In genomic region chr20:36579996-36580545, GRCh38 we compare ENCODE assay signal across 11 cellular contexts. TPM values are rescaled to one million over a fixed set of nuclear protein-coding genes. Genes with fewer than 3 reads are reported as not detected.
DNase-seq lines count a peak whose midpoint lies in the region; ATAC-seq and TF ChIP-seq lines count a peak whose summit lies in the region.
"Had no signal": no experiment of that assay in that cellular context is flagged by ENCODE, and none has a peak within 500 bp of the region (broad histone marks: within the 10 kb centered on the region; RNA-seq: fewer than 3 reads in every experiment).

No MANE protein-coding gene starts in this region.

- H3K27me3 ChIP-seq in esophagus muscularis mucosa (no peaks in the 10 kb centered on the region), WERI-Rb-1 (ENCODE audit: insufficient read depth, low read depth, severe bottlenecking) (no peaks in the 10 kb centered on the region)

- H3K36me3 ChIP-seq in esophagus muscularis mucosa (peaks cover 12 to 62% (median 45%) of the 10 kb centered on the region in 4 donors), WERI-Rb-1 (peaks cover 48% of the 10 kb centered on the region)

- peaks cover 11 to 21% (median 15%) of the 10 kb centered on the region in 4 donors for H3K4me1 ChIP-seq in esophagus muscularis mucosa

- intact Hi-C loops in activated naive CD4-positive, alpha-beta T cell treated with anti-CD3 and anti-CD28 coated beads for 36 hours (cut with micrococcal nuclease): no loop called here
- intact Hi-C loops in esophagus muscularis mucosa (cut with DNase I): no loop called here

- H3K4me1 Mint-ChIP-seq in activated naive CD4-positive, alpha-beta T cell treated with anti-CD3 and anti-CD28 coated beads for 36 hours (ENCODE audit: low read depth): peaks cover 33% of the 10 kb centered on the region
- H3K4me1 Mint-ChIP-seq in activated CD4-positive, alpha-beta memory T cell treated with anti-CD3 and anti-CD28 coated beads, Interleukin-2, amount 10 ng/mL, durations not matched to agents 7 days and 5 days: peaks cover 44% of the 10 kb centered on the region
- H3K4me1 Mint-ChIP-seq in stimulated activated naive B cell treated with anti-CD40 and anti-IgM and Interleukin-4, amounts not matched to agents 10 μg/mL and 1 μg/mL and 100 μg/mL, for 72 hours: peaks cover 20 to 21% of the 10 kb centered on the region in 2 donors

- ATAC-seq in stimulated activated naive B cell treated with anti-CD40 and anti-IgM and Interleukin-4, amounts not matched to agents 10 μg/mL and 1 μg/mL and 100 μg/mL, for 72 hours (replicated peaks): no peak
- ATAC-seq in HG03280 (IDR thresholded peaks at IDR 0.05; ENCODE audit: unreplicated experiment): no peak
- ATAC-seq: left ventricle myocardium superior had no signal

- CTCF ChIA-PET in activated naive CD4-positive, alpha-beta T cell treated with anti-CD3 and anti-CD28 coated beads for 36 hours (lab: Charles Lee): no interaction called here
- CTCF ChIA-PET in activated CD4-positive, alpha-beta memory T cell treated with anti-CD3 and anti-CD28 coated beads, Interleukin-2, amount 10 ng/mL, durations not matched to agents 7 days and 5 days (lab: Charles Lee): interaction anchor here (1.1 kb wide), 1 partner anchor 25 kb away, joined by 3 read pairs; no protein-coding TSS in a partner anchor

- H3K27ac ChIP-seq in esophagus muscularis mucosa (replicated peaks in 1 of 4) (no peak overlapping the region), WERI-Rb-1 (no peak overlapping the region)

- H3K9me3 Mint-ChIP-seq in activated naive CD4-positive, alpha-beta T cell treated with anti-CD3 and anti-CD28 coated beads for 36 hours: no peaks in the 10 kb centered on the region
- H3K9me3 Mint-ChIP-seq in activated CD4-positive, alpha-beta memory T cell treated with anti-CD3 and anti-CD28 coated beads, Interleukin-2, amount 10 ng/mL, durations not matched to agents 7 days and 5 days: no peaks in the 10 kb centered on the region
- no peaks in the 10 kb centered on the region for H3K9me3 Mint-ChIP-seq in stimulated activated naive B cell treated with anti-CD40 and anti-IgM and Interleukin-4, amounts not matched to agents 10 μg/mL and 1 μg/mL and 100 μg/mL, for 72 hours

- H3K4me3 ChIP-seq in esophagus muscularis mucosa (no peak overlapping the region), WERI-Rb-1 (ENCODE audit: low read depth, low read length) (no peak overlapping the region)

- no peak overlapping the region for H3K4me3 Mint-ChIP-seq in activated naive CD4-positive, alpha-beta T cell treated with anti-CD3 and anti-CD28 coated beads for 36 hours
- no peak overlapping the region for H3K4me3 Mint-ChIP-seq in activated CD4-positive, alpha-beta memory T cell treated with anti-CD3 and anti-CD28 coated beads, Interleukin-2, amount 10 ng/mL, durations not matched to agents 7 days and 5 days
- no peak overlapping the region for H3K4me3 Mint-ChIP-seq in stimulated activated naive B cell treated with anti-CD40 and anti-IgM and Interleukin-4, amounts not matched to agents 10 μg/mL and 1 μg/mL and 100 μg/mL, for 72 hours

- POLR2A ChIA-PET in activated CD4-positive, alpha-beta memory T cell treated with anti-CD3 and anti-CD28 coated beads, Interleukin-2, amount 10 ng/mL, durations not matched to agents 7 days and 5 days (lab: Charles Lee): interaction anchor here (1.0 to 6.6 kb wide), 3 partner anchors 14 to 25 kb away, joined by 4 to 52 read pairs (median 5); partner anchors contain the start of gene RAB5IF

- H3K27me3 Mint-ChIP-seq in activated naive CD4-positive, alpha-beta T cell treated with anti-CD3 and anti-CD28 coated beads for 36 hours (ENCODE audit: low read depth): no peaks in the 10 kb centered on the region
- no peaks in the 10 kb centered on the region for H3K27me3 Mint-ChIP-seq in activated CD4-positive, alpha-beta memory T cell treated with anti-CD3 and anti-CD28 coated beads, Interleukin-2, amount 10 ng/mL, durations not matched to agents 7 days and 5 days
- no peaks in the 10 kb centered on the region for H3K27me3 Mint-ChIP-seq in stimulated activated naive B cell treated with anti-CD40 and anti-IgM and Interleukin-4, amounts not matched to agents 10 μg/mL and 1 μg/mL and 100 μg/mL, for 72 hours

- peaks cover 29% of the 10 kb centered on the region for H3K36me3 Mint-ChIP-seq in activated naive CD4-positive, alpha-beta T cell treated with anti-CD3 and anti-CD28 coated beads for 36 hours (ENCODE audit: low read depth)
- peaks cover 53% of the 10 kb centered on the region for H3K36me3 Mint-ChIP-seq in activated CD4-positive, alpha-beta memory T cell treated with anti-CD3 and anti-CD28 coated beads, Interleukin-2, amount 10 ng/mL, durations not matched to agents 7 days and 5 days (ENCODE audit: low read depth)
- peaks cover 26 to 31% of the 10 kb centered on the region in 2 donors for H3K36me3 Mint-ChIP-seq in stimulated activated naive B cell treated with anti-CD40 and anti-IgM and Interleukin-4, amounts not matched to agents 10 μg/mL and 1 μg/mL and 100 μg/mL, for 72 hours

- H3K9me3 ChIP-seq in esophagus muscularis mucosa: no peaks in the 10 kb centered on the region
- H3K9me3 ChIP-seq in WERI-Rb-1 (ENCODE audit: severe bottlenecking): no peaks in the 10 kb centered on the region

- peak overlapping the region; percentile 54 for H3K27ac Mint-ChIP-seq in activated naive CD4-positive, alpha-beta T cell treated with anti-CD3 and anti-CD28 coated beads for 36 hours
- peak overlapping the region; percentile 68 for H3K27ac Mint-ChIP-seq in activated CD4-positive, alpha-beta memory T cell treated with anti-CD3 and anti-CD28 coated beads, Interleukin-2, amount 10 ng/mL, durations not matched to agents 7 days and 5 days
- H3K27ac Mint-ChIP-seq in stimulated activated naive B cell treated with anti-CD40 and anti-IgM and Interleukin-4, amounts not matched to agents 10 μg/mL and 1 μg/mL and 100 μg/mL, for 72 hours: peak overlapping the region; percentile 10

- WGBS in esophagus muscularis mucosa: 55% methylated on average over 2 of the region's 2 CpGs

- TF ChIP-seq CTCF in esophagus muscularis mucosa (IDR thresholded peaks at IDR 0.05) (no peak), WERI-Rb-1 (IDR thresholded peaks at IDR 0.05; ENCODE audit: low read depth, low read length) (no peak)

- TF ChIP-seq EP300 in esophagus muscularis mucosa (IDR thresholded peaks at IDR 0.05): no peak

- no peak for TF ChIP-seq POLR2A in esophagus muscularis mucosa (IDR thresholded peaks at IDR 0.05; ENCODE audit: low read depth)

- no peak for DNase-seq in activated naive CD4-positive, alpha-beta T cell treated with anti-CD3 and anti-CD28 coated beads for 36 hours
- DNase-seq in activated naive CD4-positive, alpha-beta T cell (lab: John Stamatoyannopoulos, UW): no peak
- no peak for DNase-seq in activated CD4-positive, alpha-beta memory T cell treated with anti-CD3 and anti-CD28 coated beads, Interleukin-2, amount 10 ng/mL, durations not matched to agents 7 days and 5 days
- peak; percentile 59 for DNase-seq in fibroblast of peridontal ligament (ENCODE audit: extremely low read depth)
- no peak for DNase-seq in stimulated activated naive B cell treated with anti-CD40 and anti-IgM and Interleukin-4, amounts not matched to agents 10 μg/mL and 1 μg/mL and 100 μg/mL, for 72 hours
- DNase-seq in esophagus muscularis mucosa (ENCODE audit: extremely low spot score): no peak
- DNase-seq in WERI-Rb-1: no peak
- DNase-seq: left ventricle myocardium superior; NCI-H1436 treated with DMSO at 0.1 percent for 48 hours; NK-92 treated with Interleukin-12 subunit alpha and Interleukin-12 subunit beta, amount 100 ng/mL, for 24 hours had no signal

RNA-seq across cellular contexts. Expression of gene TGIF2, which starts 6.7 kb away (rescaled TPM):
- total RNA-seq in activated naive CD4-positive, alpha-beta T cell treated with anti-CD3 and anti-CD28 coated beads for 36 hours: 10 to 100 TPM; 32.2 to 33.6 TPM
- total RNA-seq in activated CD4-positive, alpha-beta memory T cell treated with anti-CD3 and anti-CD28 coated beads, Interleukin-2, amount 10 ng/mL, durations not matched to agents 7 days and 5 days: 10 to 100 TPM; 28.0 to 33.5 TPM
- total RNA-seq in esophagus muscularis mucosa: 10 to 100 TPM in 2 of 4 donors, 1 to 10 TPM in 2; 5.8 to 18.5 (median 10.6) TPM

RNA-seq across cellular contexts. Expression of gene RAB5IF, which starts 25.5 kb away (rescaled TPM):
- 10 to 100 TPM; 79.8 to 85.9 TPM for total RNA-seq in activated naive CD4-positive, alpha-beta T cell treated with anti-CD3 and anti-CD28 coated beads for 36 hours
- total RNA-seq in activated CD4-positive, alpha-beta memory T cell treated with anti-CD3 and anti-CD28 coated beads, Interleukin-2, amount 10 ng/mL, durations not matched to agents 7 days and 5 days: 10 to 100 TPM; 92.8 to 94.1 TPM
- 10 to 100 TPM; 60.2 to 94.8 (median 81.6) TPM for total RNA-seq in esophagus muscularis mucosa

RNA-seq across cellular contexts. Expression of gene MYL9, which starts 38.8 kb away (rescaled TPM):
- not detected for total RNA-seq in activated naive CD4-positive, alpha-beta T cell treated with anti-CD3 and anti-CD28 coated beads for 36 hours
- total RNA-seq in activated CD4-positive, alpha-beta memory T cell treated with anti-CD3 and anti-CD28 coated beads, Interleukin-2, amount 10 ng/mL, durations not matched to agents 7 days and 5 days: 1 to 10 TPM; 1.1 to 1.7 TPM
- total RNA-seq in esophagus muscularis mucosa: 1,000 to 10,000 TPM; 2,169 to 3,466 (median 2,516) TPM

Comparison
In these comparisons a context has a peak if more than half of its experiments do, and no peak if none do; other contexts are left out.
1. H3K27ac Mint-ChIP-seq: peak in every context shown above with its lines; median percentile 68 in activated CD4-positive, alpha-beta memory T cell treated with anti-CD3 and anti-CD28 coated beads, Interleukin-2, amount 10 ng/mL, durations not matched to agents 7 days and 5 days; 54 in activated naive CD4-positive, alpha-beta T cell treated with anti-CD3 and anti-CD28 coated beads for 36 hours; 10 in stimulated activated naive B cell treated with anti-CD40 and anti-IgM and Interleukin-4, amounts not matched to agents 10 μg/mL and 1 μg/mL and 100 μg/mL, for 72 hours.
2. RNA of gene MYL9, which starts 38.8 kb away (total RNA-seq): 2,169 to 3,466 TPM in esophagus muscularis mucosa; 1.1 to 1.7 TPM in activated CD4-positive, alpha-beta memory T cell treated with anti-CD3 and anti-CD28 coated beads, Interleukin-2, amount 10 ng/mL, durations not matched to agents 7 days and 5 days and not detected in activated naive CD4-positive, alpha-beta T cell treated with anti-CD3 and anti-CD28 coated beads for 36 hours; every median in the first group is over 100 times any median in the second.